19 cellular contexts compared by ENCODE assay signal in the genomic region with DNA sequence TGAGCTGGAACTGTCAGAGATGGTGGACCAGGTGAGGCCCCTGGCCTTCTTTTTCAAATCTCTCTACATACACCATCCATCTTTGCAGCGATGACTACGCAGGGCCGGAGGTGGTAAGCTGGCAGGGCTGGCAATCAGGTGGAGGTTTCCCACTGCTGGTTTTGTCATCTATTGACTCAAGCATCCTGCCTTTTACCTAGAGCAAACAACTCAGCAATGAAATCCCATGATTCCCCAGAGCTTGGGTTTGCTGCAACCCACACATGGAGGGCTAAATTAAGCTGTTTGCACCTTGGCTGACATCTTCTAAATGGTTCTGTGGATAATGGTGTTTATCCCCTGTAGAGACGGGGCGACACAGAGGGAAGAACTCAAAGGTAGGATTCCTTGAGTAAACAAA.
DNase-seq lines count a peak whose midpoint lies in the region; ATAC-seq, FAIRE-seq and TF ChIP-seq lines count a peak whose summit lies in the region.
"Had no signal": no experiment of that assay in that cellular context is flagged by ENCODE, and none has a peak within 500 bp of the region (broad histone marks: within the 10 kb centered on the region; RNA-seq: fewer than 3 reads in every experiment).

No MANE protein-coding gene starts in this region.

- DNase-seq in DMS53 treated with DMSO at 0.1 percent for 48 hours (lab: John Stamatoyannopoulos, UW; ENCODE audit: unreplicated experiment) (peak; percentile 71), NCI-H2081 (lab: John Stamatoyannopoulos, UW) (peak; percentile 91 to 98), SHP77 treated with DMSO at 0.1 percent for 48 hours (lab: John Stamatoyannopoulos, UW) (peak; percentile 14), pancreas (peak in 3 of 6 donors; percentile 42 to 55 (median 54)), HK-2 (ENCODE audit: unreplicated experiment) (no peak), GOT3 (lab: John Stamatoyannopoulos, UW) (no peak)
- DNase-seq in CD4-positive, alpha-beta T cell, result no peak
- DNase-seq: activated CD4-positive, alpha-beta memory T cell treated with anti-CD3 and anti-CD28 coated beads for 36 hours; activated naive CD4-positive, alpha-beta T cell treated with Interleukin-2 at 50 U/mL for 16 hours; CD4-positive, alpha-beta memory T cell; esophagus squamous epithelium; midbrain; NCI-H1048; NCI-H524; WERI-Rb-1 had no signal

- no peak overlapping the region for H3K4me3 Mint-ChIP-seq in CD4-positive, alpha-beta T cell
- H3K4me3 Mint-ChIP-seq: activated CD4-positive, alpha-beta memory T cell treated with anti-CD3 and anti-CD28 coated beads for 36 hours; CD4-positive, alpha-beta memory T cell; central memory CD8-positive, alpha-beta T cell; neural progenitor cell; T-helper 1 cell treated with Interleukin-12 subunit alpha and Interleukin-12 subunit beta and Interleukin-4 antibody, amounts not matched to agents 30 μg/mL and 1 μg/mL, for 36 hours had no signal

- H3K27me3 ChIP-seq in pancreas, result no peaks in the 10 kb centered on the region
- H3K27me3 ChIP-seq in CD4-positive, alpha-beta T cell (ENCODE audit: control insufficient read depth, insufficient read depth, low read length), result no peaks in the 10 kb centered on the region
- H3K27me3 ChIP-seq: esophagus squamous epithelium, neural progenitor cell had no signal

- no peak overlapping the region for H3K4me3 ChIP-seq in pancreas
- H3K4me3 ChIP-seq: esophagus squamous epithelium, neural progenitor cell had no signal

- no peaks in the 10 kb centered on the region for H3K9me3 Mint-ChIP-seq in CD4-positive, alpha-beta T cell
- H3K9me3 Mint-ChIP-seq: activated CD4-positive, alpha-beta memory T cell treated with anti-CD3 and anti-CD28 coated beads for 36 hours; CD4-positive, alpha-beta memory T cell; central memory CD8-positive, alpha-beta T cell; neural progenitor cell; T-helper 1 cell treated with Interleukin-12 subunit alpha and Interleukin-12 subunit beta and Interleukin-4 antibody, amounts not matched to agents 30 μg/mL and 1 μg/mL, for 36 hours had no signal

- WGBS in pancreas, 2 donors, result 32 to 33% methylated on average over 5 of the region's 5 CpGs

- H3K27me3 Mint-ChIP-seq in CD4-positive, alpha-beta T cell, result no peaks in the 10 kb centered on the region

- ATAC-seq in pancreas, result peak; percentile 49 to 82 (median 79)
- no peak for ATAC-seq in CD4-positive, alpha-beta T cell (ENCODE audit: poor library complexity)

- H3K9me3 ChIP-seq in pancreas, result no peaks in the 10 kb centered on the region
- H3K9me3 ChIP-seq in CD4-positive, alpha-beta T cell (ENCODE audit: control insufficient read depth, low read length), result no peaks in the 10 kb centered on the region
- H3K9me3 ChIP-seq: esophagus squamous epithelium had no signal

- H3K36me3 ChIP-seq in pancreas, result no peaks in the 10 kb centered on the region
- H3K36me3 ChIP-seq: esophagus squamous epithelium, neural progenitor cell, WERI-Rb-1 had no signal

- TF ChIP-seq CTCF in pancreas (IDR thresholded peaks at IDR 0.05), result no peak
- TF ChIP-seq CTCF in CD4-positive, alpha-beta T cell (IDR thresholded peaks at IDR 0.05), result no peak

- CTCF ChIA-PET in CD4-positive, alpha-beta T cell (lab: Charles Lee), result no interaction called here

- intact Hi-C loops in pancreas (cut with DNase I), result no loop called here
- intact Hi-C loops in CD4-positive, alpha-beta T cell (cut with DNase I, micrococcal nuclease), result no loop called here

- H3K27ac Mint-ChIP-seq in CD4-positive, alpha-beta T cell, result no peak overlapping the region
- H3K27ac Mint-ChIP-seq: activated CD4-positive, alpha-beta memory T cell treated with anti-CD3 and anti-CD28 coated beads for 36 hours; T-helper 1 cell treated with Interleukin-12 subunit alpha and Interleukin-12 subunit beta and Interleukin-4 antibody, amounts not matched to agents 30 μg/mL and 1 μg/mL, for 36 hours had no signal

- no peaks in the 10 kb centered on the region for H3K4me1 ChIP-seq in pancreas
- H3K4me1 ChIP-seq: esophagus squamous epithelium, neural progenitor cell had no signal

- no peaks in the 10 kb centered on the region for H3K36me3 Mint-ChIP-seq in CD4-positive, alpha-beta T cell (ENCODE audit: low read depth)
- H3K36me3 Mint-ChIP-seq: activated CD4-positive, alpha-beta memory T cell treated with anti-CD3 and anti-CD28 coated beads for 36 hours; CD4-positive, alpha-beta memory T cell; neural progenitor cell had no signal

- POLR2A ChIA-PET in CD4-positive, alpha-beta T cell (lab: Charles Lee), result no interaction called here

- peak overlapping the region in 1 of 4 donors; percentile 12 for H3K27ac ChIP-seq in pancreas
- no peak overlapping the region for H3K27ac ChIP-seq in CD4-positive, alpha-beta T cell (ENCODE audit: low read depth, low read length)
- H3K27ac ChIP-seq: esophagus squamous epithelium, KMS-11, neural progenitor cell, WERI-Rb-1 had no signal

- H3K4me1 Mint-ChIP-seq in CD4-positive, alpha-beta T cell (ENCODE audit: low read depth), result no peaks in the 10 kb centered on the region
- H3K4me1 Mint-ChIP-seq: CD4-positive, alpha-beta memory T cell; central memory CD8-positive, alpha-beta T cell had no signal

- no peak for FAIRE-seq in pancreas (lab: Jason Lieb, UNC)

Comparison
In these comparisons a context has a peak if more than half of its experiments do, and no peak if none do; other contexts are left out.
1. DNase-seq: peak in DMS53 treated with DMSO at 0.1 percent for 48 hours (single experiment), NCI-H2081 (2 of 2) and SHP77 treated with DMSO at 0.1 percent for 48 hours (single experiment); none in HK-2 (single experiment), GOT3 (single experiment) and CD4-positive, alpha-beta T cell (0 of 10).